ENCODE assay signal across 8 cellular contexts in the genomic region with DNA sequence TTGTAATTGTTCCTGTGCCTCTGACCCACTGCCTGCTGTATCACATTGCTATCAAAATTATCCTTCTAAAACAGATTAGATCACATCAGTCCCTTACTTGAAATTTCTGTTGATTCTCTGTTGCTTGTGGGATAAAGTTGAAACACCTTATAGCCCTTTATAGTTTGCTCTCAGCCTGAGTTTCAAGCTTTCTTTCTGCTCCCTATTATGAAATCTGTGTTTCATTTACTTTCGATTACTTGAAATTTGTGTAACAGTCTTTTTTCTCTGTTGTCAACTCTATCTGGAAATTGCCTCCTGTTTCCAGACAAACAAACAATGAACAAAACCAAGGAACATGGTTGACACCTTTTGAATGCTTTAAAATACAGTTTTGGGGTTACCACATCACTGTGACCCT.
"Had no signal": no experiment of that assay in that cellular context is flagged by ENCODE, and none has a peak within 500 bp of the region (broad histone marks: within the 10 kb centered on the region; RNA-seq: fewer than 3 reads in every experiment).

No MANE protein-coding gene starts in this region.

- H3K4me3 ChIP-seq: GM23248, HAP-1 had no signal

- H3K27ac Mint-ChIP-seq: HFFc6 had no signal

- H3K4me3 Mint-ChIP-seq: HFFc6 had no signal

- ATAC-seq: HCT116 had no signal

- H3K9ac ChIP-seq: GM23248 had no signal

- H3K9me3 Mint-ChIP-seq: HFFc6 had no signal

- H3K27ac ChIP-seq: GM23248, HL-60 had no signal

- H3K9me3 ChIP-seq: HAP-1 had no signal

- H3K4me1 ChIP-seq: HAP-1 had no signal

- DNase-seq: GM23248, GOT3, H7, HFFc6, IMR-90 had no signal
